23 cellular contexts compared by ENCODE assay signal in genomic region chr14:53742226-53742607, GRCh38.
DNase-seq lines count a peak whose midpoint lies in the region; ATAC-seq and TF ChIP-seq lines count a peak whose summit lies in the region.
"Had no signal": no experiment of that assay in that cellular context is flagged by ENCODE, and none has a peak within 500 bp of the region (broad histone marks: within the 10 kb centered on the region; RNA-seq: fewer than 3 reads in every experiment).

No MANE protein-coding gene starts in this region.

- no peak overlapping the region for H3K4me2 ChIP-seq in mesendoderm (ENCODE audit: low read length)

- no peak overlapping the region for H4K8ac ChIP-seq in mesendoderm (ENCODE audit: low read depth, low read length)

- TF ChIP-seq CTCF in endodermal cell (conservative IDR thresholded peaks at IDR 0.05) (no peak), natural killer cell (IDR thresholded peaks at IDR 0.05) (no peak)

- no peak overlapping the region for H3K9ac ChIP-seq in endodermal cell (ENCODE audit: extremely low read depth, low read length, poor library complexity, severe bottlenecking)
- H3K9ac ChIP-seq in mesendoderm (ENCODE audit: low read length), result no peak overlapping the region

- 14 to 19% methylated on average over 1 to 2 of the region's 2 CpGs for WGBS in endodermal cell (ENCODE audit: insufficient coverage in 1 of 2, insufficient read length in 1 of 2), 2 experiments
- WGBS in mesendoderm (ENCODE audit: extremely low coverage, insufficient coverage, low lambda C conversion rate), result no CpG with 5 or more reads among the region's 2 CpGs

- H3K4me3 Mint-ChIP-seq in endodermal cell (no peak overlapping the region), natural killer cell (no peak overlapping the region)
- H3K4me3 Mint-ChIP-seq: activated CD4-positive, alpha-beta memory T cell treated with anti-CD3 and anti-CD28 coated beads for 36 hours; CD14-positive monocyte; naive thymus-derived CD4-positive, alpha-beta T cell; stimulated activated naive CD8-positive, alpha-beta T cell treated with anti-CD3 and anti-CD28 coated beads, Interleukin-15, amount 100 ng/mL, for 72 hours; T-helper 2 cell treated with Interferon-gamma antibody and Interleukin-4, amounts not matched to agents 5 μg/mL and 100 μg/mL, for 36 hours had no signal

- H3K9me3 ChIP-seq in endodermal cell (ENCODE audit: control insufficient read depth, low read length), result no peaks in the 10 kb centered on the region
- H3K9me3 ChIP-seq: gastrocnemius medialis, HAP-1, tibial nerve had no signal

- H3K27ac ChIP-seq in endodermal cell (ENCODE audit: low read depth, low read length) (peak overlapping the region; percentile 34), mesendoderm (ENCODE audit: low read depth, low read length) (no peak overlapping the region)
- H3K27ac ChIP-seq: gastrocnemius medialis, skin epidermis, tibial nerve had no signal

- no peaks in the 10 kb centered on the region for H3K9me3 Mint-ChIP-seq in endodermal cell
- H3K9me3 Mint-ChIP-seq in natural killer cell, result peaks cover 5 to 9% of the 10 kb centered on the region in 2 donors
- H3K9me3 Mint-ChIP-seq: activated CD4-positive, alpha-beta memory T cell treated with anti-CD3 and anti-CD28 coated beads for 36 hours; T-helper 2 cell treated with Interferon-gamma antibody and Interleukin-4, amounts not matched to agents 5 μg/mL and 100 μg/mL, for 36 hours had no signal

- H3K4me1 Mint-ChIP-seq in endodermal cell (peaks cover 13% of the 10 kb centered on the region), natural killer cell (no peaks in the 10 kb centered on the region)
- H3K4me1 Mint-ChIP-seq: CD14-positive monocyte; naive thymus-derived CD4-positive, alpha-beta T cell; stimulated activated naive CD8-positive, alpha-beta T cell treated with anti-CD3 and anti-CD28 coated beads, Interleukin-15, amount 100 ng/mL, for 72 hours had no signal

- intact Hi-C loops in natural killer cell (cut with micrococcal nuclease), result no loop called here

- H3K27me3 Mint-ChIP-seq in endodermal cell (ENCODE audit: insufficient read depth), result no peaks in the 10 kb centered on the region
- H3K27me3 Mint-ChIP-seq in natural killer cell (ENCODE audit: low read depth in 2 of 2), result no peaks in the 10 kb centered on the region
- H3K27me3 Mint-ChIP-seq: activated CD4-positive, alpha-beta memory T cell treated with anti-CD3 and anti-CD28 coated beads for 36 hours; stimulated activated naive CD8-positive, alpha-beta T cell treated with anti-CD3 and anti-CD28 coated beads, Interleukin-15, amount 100 ng/mL, for 72 hours had no signal

- H3K4me3 ChIP-seq in endodermal cell (ENCODE audit: low read length), result no peak overlapping the region
- no peak overlapping the region for H3K4me3 ChIP-seq in mesendoderm (ENCODE audit: low read length)
- H3K4me3 ChIP-seq: gastrocnemius medialis, HAP-1, skin epidermis, tibial nerve had no signal

- ATAC-seq in natural killer cell, result no peak
- ATAC-seq: gastrocnemius medialis; naive thymus-derived CD4-positive, alpha-beta T cell; Panc1; stimulated activated naive CD8-positive, alpha-beta T cell treated with anti-CD3 and anti-CD28 coated beads, Interleukin-15, amount 100 ng/mL, for 72 hours had no signal

- H3K79me2 ChIP-seq in mesendoderm (ENCODE audit: control insufficient read depth, insufficient read depth, low read length), result no peaks in the 10 kb centered on the region

- peak overlapping the region; percentile 3 for H2BK15ac ChIP-seq in mesendoderm (replicated peaks; ENCODE audit: low read depth)

- no peaks in the 10 kb centered on the region for H3K36me3 Mint-ChIP-seq in endodermal cell (ENCODE audit: low read depth)
- H3K36me3 Mint-ChIP-seq in natural killer cell, result no peaks in the 10 kb centered on the region
- H3K36me3 Mint-ChIP-seq: activated CD4-positive, alpha-beta memory T cell treated with anti-CD3 and anti-CD28 coated beads for 36 hours; CD14-positive monocyte; naive thymus-derived CD4-positive, alpha-beta T cell had no signal

- H2AK5ac ChIP-seq in mesendoderm (ENCODE audit: low read length), result no peak overlapping the region

- H3K27me3 ChIP-seq in endodermal cell (ENCODE audit: control insufficient read depth, insufficient read depth, low read length, poor library complexity, severe bottlenecking) (no peaks in the 10 kb centered on the region), mesendoderm (ENCODE audit: insufficient read depth, low read length, poor library complexity) (no peaks in the 10 kb centered on the region)
- H3K27me3 ChIP-seq: gastrocnemius medialis, tibial nerve had no signal

- H3K79me1 ChIP-seq in mesendoderm (ENCODE audit: low read length), result no peaks in the 10 kb centered on the region

- H3K36me3 ChIP-seq in endodermal cell (ENCODE audit: control insufficient read depth, insufficient read depth, low read length) (no peaks in the 10 kb centered on the region), mesendoderm (ENCODE audit: control insufficient read depth, insufficient read depth, low read length) (no peaks in the 10 kb centered on the region)
- H3K36me3 ChIP-seq: gastrocnemius medialis, HAP-1, tibial nerve had no signal

- H3K56ac ChIP-seq in mesendoderm (ENCODE audit: low read length), result no peak overlapping the region

- no peak overlapping the region for H3K4ac ChIP-seq in mesendoderm (ENCODE audit: low read depth, low read length)

- no peak overlapping the region for H3K23ac ChIP-seq in mesendoderm (ENCODE audit: low read length)

- no peak overlapping the region for H3K18ac ChIP-seq in mesendoderm (ENCODE audit: low read length)

- H4K5ac ChIP-seq in mesendoderm (ENCODE audit: low read length), result no peak overlapping the region

- peaks cover 9% of the 10 kb centered on the region for H3K4me1 ChIP-seq in endodermal cell (ENCODE audit: control insufficient read depth, insufficient read depth, low read length)
- H3K4me1 ChIP-seq in mesendoderm (ENCODE audit: control insufficient read depth, low read depth, low read length), result no peaks in the 10 kb centered on the region
- H3K4me1 ChIP-seq: gastrocnemius medialis, tibial nerve had no signal

- no peak overlapping the region for H2BK5ac ChIP-seq in mesendoderm (ENCODE audit: low read length)

- DNase-seq in ELF-1 (ENCODE audit: low read depth, low spot score) (peak; percentile 35), NCI-H82 (lab: John Stamatoyannopoulos, UW) (peak; percentile 46), endodermal cell (no peak), mesendoderm (peak; percentile 62), H4 (ENCODE audit: low spot score) (no peak), NCI-H1930 (lab: John Stamatoyannopoulos, UW) (no peak), NK-92 (lab: John Stamatoyannopoulos, UW; ENCODE audit: unreplicated experiment) (no peak), natural killer cell (no peak)
- DNase-seq: activated CD4-positive, alpha-beta memory T cell treated with anti-CD3 and anti-CD28 coated beads for 36 hours; activated effector memory CD4-positive, alpha-beta T cell treated with anti-CD3 and anti-CD28 coated beads, Interleukin-2, amount 50 U/mL, for 16 hours; gastrocnemius medialis; GDM1; naive thymus-derived CD4-positive, alpha-beta T cell; NCI-H146; posterior cingulate gyrus; stimulated activated CD4-positive, alpha-beta T cell treated with anti-CD3 and anti-CD28 coated beads, Interleukin-4, amount 100 ng/mL, for 1 hour; stimulated activated naive CD8-positive, alpha-beta T cell treated with anti-CD3 and anti-CD28 coated beads, Interleukin-15, amount 100 ng/mL, for 72 hours had no signal

- H3K27ac Mint-ChIP-seq in endodermal cell (peak overlapping the region; percentile 53), natural killer cell (no peak overlapping the region)
- H3K27ac Mint-ChIP-seq: activated CD4-positive, alpha-beta memory T cell treated with anti-CD3 and anti-CD28 coated beads for 36 hours; CD14-positive monocyte; naive thymus-derived CD4-positive, alpha-beta T cell; stimulated activated naive CD8-positive, alpha-beta T cell treated with anti-CD3 and anti-CD28 coated beads, Interleukin-15, amount 100 ng/mL, for 72 hours; T-helper 2 cell treated with Interferon-gamma antibody and Interleukin-4, amounts not matched to agents 5 μg/mL and 100 μg/mL, for 36 hours had no signal

- H2BK120ac ChIP-seq in mesendoderm (ENCODE audit: low read depth, low read length), result no peak overlapping the region

Comparison
In these comparisons a context has a peak if more than half of its experiments do, and no peak if none do; other contexts are left out.
1. DNase-seq: peak in ELF-1 (single experiment), NCI-H82 (single experiment) and mesendoderm (single experiment); none in endodermal cell (single experiment), H4 (single experiment), NCI-H1930 (0 of 2), NK-92 (single experiment) and natural killer cell (single experiment).